8 cellular contexts compared by ENCODE assay signal in the genomic region with DNA sequence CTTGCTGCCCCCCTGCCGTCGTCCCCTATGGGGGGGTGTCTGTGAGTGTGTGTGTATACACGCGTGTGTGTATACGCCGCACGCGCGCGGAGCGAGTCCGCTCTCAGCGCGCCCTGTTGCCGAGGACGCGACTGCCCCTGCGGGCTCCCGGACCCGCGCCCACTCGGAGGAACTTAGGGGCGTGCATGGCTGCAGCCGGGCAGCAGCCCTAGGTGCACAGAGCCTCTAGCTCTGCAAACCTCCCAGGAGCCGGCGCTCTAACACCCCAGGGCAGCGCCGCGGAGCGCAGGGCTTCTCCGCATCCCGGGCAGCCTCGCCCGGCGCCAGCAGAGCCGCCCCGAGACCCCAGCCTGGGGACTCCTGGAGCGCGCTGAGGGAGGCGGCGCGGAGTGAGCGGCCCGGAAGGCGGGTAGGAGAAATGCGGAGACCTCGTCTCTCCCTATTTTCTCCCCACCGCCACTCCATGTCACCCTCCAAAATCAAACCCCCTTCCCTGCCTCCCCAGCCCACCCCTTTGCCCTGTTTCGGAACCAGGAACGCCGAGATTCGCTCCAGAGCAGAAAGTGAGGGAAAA. TPM values are rescaled to one million over a fixed set of nuclear protein-coding genes. Genes with fewer than 3 reads are reported as not detected.
DNase-seq lines count a peak whose midpoint lies in the region; ATAC-seq, FAIRE-seq and TF ChIP-seq lines count a peak whose summit lies in the region.

No MANE protein-coding gene starts in this region.

- FAIRE-seq in GM12892 (lab: Jason Lieb, UNC): no peak

- no peaks in the 10 kb centered on the region for H3K9me2 ChIP-seq in neural cell (ENCODE audit: insufficient read depth, low read length)

- H3K27me3 ChIP-seq in neural cell (ENCODE audit: insufficient read depth, low read depth, low read length): peaks cover 46% of the 10 kb centered on the region

- no peaks in the 10 kb centered on the region for H3K9me3 Mint-ChIP-seq in activated T-cell treated with anti-CD3 and anti-CD28 coated beads, Interleukin-2, amount 50 U/mL, for 72 hours

- H3K36me3 Mint-ChIP-seq in activated T-cell treated with anti-CD3 and anti-CD28 coated beads, Interleukin-2, amount 50 U/mL, for 72 hours (ENCODE audit: insufficient read depth in 2 of 2): peaks cover 14 to 28% of the 10 kb centered on the region in 2 donors

- no peaks in the 10 kb centered on the region for H3K79me2 ChIP-seq in neural cell (replicated peaks; ENCODE audit: insufficient read depth, low read length)

- no peak for TF ChIP-seq RAD21 in neural cell (conservative IDR thresholded peaks at IDR 0.05)

- H3K27ac ChIP-seq in neural cell (ENCODE audit: low read length): no peak overlapping the region

- peak overlapping the region; percentile 92 for H3K4me2 ChIP-seq in neural cell (ENCODE audit: low read length)

- H3K4me3 ChIP-seq in fibroblast of the aortic adventitia (ENCODE audit: low read depth, low read length) (peak overlapping the region; percentile 77), neural cell (ENCODE audit: low read length) (peak overlapping the region; percentile 83)

- H3K27me3 Mint-ChIP-seq in activated T-cell treated with anti-CD3 and anti-CD28 coated beads, Interleukin-2, amount 50 U/mL, for 72 hours (ENCODE audit: low read depth): no peaks in the 10 kb centered on the region

- H4K20me1 ChIP-seq in neural cell (ENCODE audit: insufficient read depth): no peaks in the 10 kb centered on the region

- TF ChIP-seq EP300 in neural cell (conservative IDR thresholded peaks at IDR 0.05; ENCODE audit: poor library complexity, severe bottlenecking): no peak

- peak; percentile 20 for TF ChIP-seq CTCF in fibroblast of the aortic adventitia (IDR thresholded peaks at IDR 0.05; ENCODE audit: insufficient read depth, low read length)
- TF ChIP-seq CTCF in neural cell (IDR thresholded peaks at IDR 0.05; ENCODE audit: poor library complexity, severe bottlenecking): peak; percentile 1

- no peaks in the 10 kb centered on the region for H3F3A ChIP-seq in neural cell (ENCODE audit: insufficient read depth, low read length, poor library complexity, severe bottlenecking)

- peaks cover 46% of the 10 kb centered on the region for H3K4me1 Mint-ChIP-seq in activated T-cell treated with anti-CD3 and anti-CD28 coated beads, Interleukin-2, amount 50 U/mL, for 72 hours (ENCODE audit: low read depth)

- H3K27ac Mint-ChIP-seq in activated T-cell treated with anti-CD3 and anti-CD28 coated beads, Interleukin-2, amount 50 U/mL, for 72 hours: peak overlapping the region; percentile 99

- no peak for TF ChIP-seq POLR2A in GM12892 (IDR thresholded peaks at IDR 0.05; ENCODE audit: low read depth, low read length)

- H3K4me3 Mint-ChIP-seq in activated T-cell treated with anti-CD3 and anti-CD28 coated beads, Interleukin-2, amount 50 U/mL, for 72 hours: peak overlapping the region; percentile 72 to 85

- H2AFZ ChIP-seq in neural cell (ENCODE audit: low read depth, low read length): no peak overlapping the region

- H3K9me3 ChIP-seq in neural cell (ENCODE audit: low read length): no peaks in the 10 kb centered on the region

- DNase-seq in D341Med (ENCODE audit: low spot score) (peak; percentile 59), NCI-H1105 (lab: John Stamatoyannopoulos, UW) (peak; percentile 32), fibroblast of the aortic adventitia (ENCODE audit: low read depth) (peak; percentile 37), GM12892 (ENCODE audit: insufficient read length) (no peak), SW 1271 (lab: John Stamatoyannopoulos, UW) (no peak)
- peak; percentile 57 to 62 for DNase-seq in activated T-cell treated with anti-CD3 and anti-CD28 coated beads, Interleukin-2, amount 50 U/mL, for 72 hours

- H3K9ac ChIP-seq in neural cell (ENCODE audit: low read length): peak overlapping the region; percentile 58

- ATAC-seq in GM21367 (IDR thresholded peaks at IDR 0.05; ENCODE audit: unreplicated experiment): peak; percentile 26
- peak; percentile 43 to 45 for ATAC-seq in activated T-cell treated with anti-CD3 and anti-CD28 coated beads, Interleukin-2, amount 50 U/mL, for 72 hours (replicated peaks in 1 of 2)

- H3K36me3 ChIP-seq in neural cell (ENCODE audit: insufficient read depth, low read length): no peaks in the 10 kb centered on the region

TF ChIP-seq in neural cell, 6 proteins besides CTCF, POLR2A, EP300 and RAD21:
- TF ChIP-seq SMC3 (conservative IDR thresholded peaks at IDR 0.05; ENCODE audit: poor library complexity) (no peak), MXI1 (conservative IDR thresholded peaks at IDR 0.05; ENCODE audit: poor library complexity, severe bottlenecking) (no peak), EZH2 (IDR thresholded peaks at IDR 0.05; ENCODE audit: borderline replicate concordance, insufficient read depth, low read length, poor library complexity, severe bottlenecking) (no peak), TAF1 (IDR thresholded peaks at IDR 0.05; ENCODE audit: low read depth) (no peak), POLR2AphosphoS5 (IDR thresholded peaks at IDR 0.05) (no peak)
- TF ChIP-seq, protein P1, sequence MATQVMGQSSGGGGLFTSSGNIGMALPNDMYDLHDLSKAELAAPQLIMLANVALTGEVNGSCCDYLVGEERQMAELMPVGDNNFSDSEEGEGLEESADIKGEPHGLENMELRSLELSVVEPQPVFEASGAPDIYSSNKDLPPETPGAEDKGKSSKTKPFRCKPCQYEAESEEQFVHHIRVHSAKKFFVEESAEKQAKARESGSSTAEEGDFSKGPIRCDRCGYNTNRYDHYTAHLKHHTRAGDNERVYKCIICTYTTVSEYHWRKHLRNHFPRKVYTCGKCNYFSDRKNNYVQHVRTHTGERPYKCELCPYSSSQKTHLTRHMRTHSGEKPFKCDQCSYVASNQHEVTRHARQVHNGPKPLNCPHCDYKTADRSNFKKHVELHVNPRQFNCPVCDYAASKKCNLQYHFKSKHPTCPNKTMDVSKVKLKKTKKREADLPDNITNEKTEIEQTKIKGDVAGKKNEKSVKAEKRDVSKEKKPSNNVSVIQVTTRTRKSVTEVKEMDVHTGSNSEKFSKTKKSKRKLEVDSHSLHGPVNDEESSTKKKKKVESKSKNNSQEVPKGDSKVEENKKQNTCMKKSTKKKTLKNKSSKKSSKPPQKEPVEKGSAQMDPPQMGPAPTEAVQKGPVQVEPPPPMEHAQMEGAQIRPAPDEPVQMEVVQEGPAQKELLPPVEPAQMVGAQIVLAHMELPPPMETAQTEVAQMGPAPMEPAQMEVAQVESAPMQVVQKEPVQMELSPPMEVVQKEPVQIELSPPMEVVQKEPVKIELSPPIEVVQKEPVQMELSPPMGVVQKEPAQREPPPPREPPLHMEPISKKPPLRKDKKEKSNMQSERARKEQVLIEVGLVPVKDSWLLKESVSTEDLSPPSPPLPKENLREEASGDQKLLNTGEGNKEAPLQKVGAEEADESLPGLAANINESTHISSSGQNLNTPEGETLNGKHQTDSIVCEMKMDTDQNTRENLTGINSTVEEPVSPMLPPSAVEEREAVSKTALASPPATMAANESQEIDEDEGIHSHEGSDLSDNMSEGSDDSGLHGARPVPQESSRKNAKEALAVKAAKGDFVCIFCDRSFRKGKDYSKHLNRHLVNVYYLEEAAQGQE (IDR thresholded peaks at IDR 0.05; ENCODE audit: borderline replicate concordance): no peak
TF ChIP-seq in neural cell: peak in this region for 0.

RNA-seq across cellular contexts. Expression of gene ITPKB, which starts 0.6 kb away (rescaled TPM):
- 10 to 100 TPM; 50.7 to 58.0 TPM for total RNA-seq in activated T-cell treated with anti-CD3 and anti-CD28 coated beads, Interleukin-2, amount 50 U/mL, for 72 hours
- total RNA-seq in fibroblast of the aortic adventitia (ENCODE audit: low replicate concordance): 7.5 and 17.2 TPM in 2 replicates
- polyA plus RNA-seq in neural cell: 0.19 TPM in 1 of 2 replicates, not detected in the other
- polyA minus RNA-seq in neural cell: 0.24 and 0.46 TPM in 2 replicates
- polyA plus RNA-seq in GM12892 (2012; ENCODE audit: missing spikeins): 8.6 TPM

Comparison
In these comparisons a context has a peak if more than half of its experiments do, and no peak if none do; other contexts are left out.
1. DNase-seq: peak in D341Med (single experiment), NCI-H1105 (single experiment), activated T-cell treated with anti-CD3 and anti-CD28 coated beads, Interleukin-2, amount 50 U/mL, for 72 hours (2 of 2) and fibroblast of the aortic adventitia (single experiment); none in GM12892 (single experiment) and SW 1271 (0 of 2).